8 cellular contexts compared by ENCODE assay signal in the genomic region with DNA sequence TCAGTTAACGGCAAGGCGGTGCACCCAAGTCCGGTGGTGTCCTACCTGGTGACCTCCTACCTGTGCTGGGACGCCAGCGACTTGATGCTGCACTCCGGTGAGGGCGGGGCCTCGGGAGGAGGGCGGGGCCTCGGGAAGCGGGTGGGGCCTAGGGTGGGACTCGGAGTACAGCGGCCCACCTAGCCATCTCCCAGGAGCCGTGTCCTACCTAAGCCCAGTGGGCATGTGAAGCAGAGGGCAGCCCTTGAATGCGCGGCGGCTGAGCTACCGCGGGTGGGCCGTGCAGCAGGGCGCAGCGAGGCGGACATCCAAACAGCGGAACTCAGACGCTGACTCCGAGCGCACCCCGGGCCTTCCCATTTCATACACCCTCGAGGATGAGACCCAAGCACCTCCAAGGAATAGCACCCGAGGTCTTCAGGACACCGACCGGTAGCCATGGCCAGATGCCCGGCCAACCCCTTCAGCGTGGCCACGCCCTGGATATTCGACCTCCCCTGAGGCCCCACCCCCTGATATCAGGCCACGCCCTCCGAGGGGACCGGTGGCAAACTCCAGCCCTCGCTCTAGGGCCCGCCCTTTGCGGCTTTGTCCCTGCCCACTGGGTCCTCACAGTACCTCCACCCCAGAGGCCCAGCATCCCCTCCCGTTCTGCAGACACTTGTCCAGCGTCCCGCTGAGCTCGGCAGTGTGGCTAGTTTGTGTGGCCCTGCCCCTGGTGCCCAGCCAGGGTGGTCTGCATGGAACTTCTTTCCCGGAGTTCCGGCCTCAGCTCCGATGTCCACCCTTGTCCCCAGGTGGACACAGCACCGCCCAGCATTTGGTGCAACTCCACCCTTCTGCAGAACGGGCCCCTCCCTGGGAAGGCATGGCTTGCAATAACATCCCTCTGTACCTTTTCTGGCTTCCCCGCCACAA. TPM values are rescaled to one million over a fixed set of nuclear protein-coding genes. Genes with fewer than 3 reads are reported as not detected.
A peak's percentile ranks its signal among the peaks of the same experiment; 100 is the strongest.
DNase-seq lines count a peak whose midpoint lies in the region; ATAC-seq and TF ChIP-seq lines count a peak whose summit lies in the region.

No MANE protein-coding gene starts in this region.

- no peak for TF ChIP-seq EP300 in neural cell (conservative IDR thresholded peaks at IDR 0.05; ENCODE audit: poor library complexity, severe bottlenecking)

- peak; percentile 85 for DNase-seq in GM06990 (ENCODE audit: extremely low read depth, insufficient read length)
- peak in 4 of 5 experiments; percentile 30 to 45 (median 40) for DNase-seq in T-helper 2 cell
- peak in 1 of 3 donors; percentile 26 for DNase-seq in effector memory CD4-positive, alpha-beta T cell
- no peak for DNase-seq in mesenteric fat pad (ENCODE audit: low spot score)
- no peak for DNase-seq in RKO (ENCODE audit: low spot score)

- H3K27ac ChIP-seq in effector memory CD4-positive, alpha-beta T cell (ENCODE audit: insufficient read depth, low read length, poor library complexity, severe bottlenecking) = no peak overlapping the region
- H3K27ac ChIP-seq in neural cell (ENCODE audit: low read length) = no peak overlapping the region

- H3K4me1 ChIP-seq in effector memory CD4-positive, alpha-beta T cell (ENCODE audit: control insufficient read depth, insufficient read depth, low read length, poor library complexity, severe bottlenecking) = peaks cover 9% of the 10 kb centered on the region

- peak; percentile 63 for ATAC-seq in GM19463 (IDR thresholded peaks at IDR 0.05; ENCODE audit: unreplicated experiment)
- peak; percentile 58 for ATAC-seq in HG03460 (IDR thresholded peaks at IDR 0.05; ENCODE audit: unreplicated experiment)

- no peak overlapping the region for H2AFZ ChIP-seq in neural cell (ENCODE audit: low read depth, low read length)

- H3K4me3 ChIP-seq in GM06990 (replicated peaks; ENCODE audit: low read depth, low read length) = peak overlapping the region; percentile 94
- H3K4me3 ChIP-seq in effector memory CD4-positive, alpha-beta T cell (ENCODE audit: insufficient read depth, low read depth, low read length, poor library complexity, severe bottlenecking) = peak overlapping the region; percentile 41
- peak overlapping the region; percentile 50 for H3K4me3 ChIP-seq in neural cell (ENCODE audit: low read length)

- H3K79me2 ChIP-seq in neural cell (replicated peaks; ENCODE audit: insufficient read depth, low read length) = no peaks in the 10 kb centered on the region

- H3K9me2 ChIP-seq in neural cell (ENCODE audit: insufficient read depth, low read length) = no peaks in the 10 kb centered on the region

- H3K36me3 ChIP-seq in GM06990 (ENCODE audit: control insufficient read depth, insufficient read depth, low read length) (no peaks in the 10 kb centered on the region), neural cell (ENCODE audit: insufficient read depth, low read length) (no peaks in the 10 kb centered on the region)
- H3K36me3 ChIP-seq in effector memory CD4-positive, alpha-beta T cell (ENCODE audit: control insufficient read depth, insufficient read depth, low read length) = no peaks in the 10 kb centered on the region

- TF ChIP-seq RAD21 in neural cell (conservative IDR thresholded peaks at IDR 0.05) = no peak

- no peaks in the 10 kb centered on the region for H3F3A ChIP-seq in neural cell (ENCODE audit: insufficient read depth, low read length, poor library complexity, severe bottlenecking)

- TF ChIP-seq CTCF in GM06990 (IDR thresholded peaks at IDR 0.05; ENCODE audit: insufficient read depth, low read length, poor library complexity, severe bottlenecking) (no peak), neural cell (IDR thresholded peaks at IDR 0.05; ENCODE audit: poor library complexity, severe bottlenecking) (no peak)

- no peak overlapping the region for H3K9ac ChIP-seq in neural cell (ENCODE audit: low read length)

- H3K27me3 ChIP-seq in GM06990 (replicated peaks; ENCODE audit: control insufficient read depth, insufficient read depth, low read length) = no peaks in the 10 kb centered on the region
- peaks cover 21% of the 10 kb centered on the region for H3K27me3 ChIP-seq in effector memory CD4-positive, alpha-beta T cell (replicated peaks; ENCODE audit: control insufficient read depth, insufficient read depth, low read length, poor library complexity, severe bottlenecking)
- H3K27me3 ChIP-seq in neural cell (ENCODE audit: insufficient read depth, low read depth, low read length) = peaks cover 60% of the 10 kb centered on the region

- H4K20me1 ChIP-seq in neural cell (ENCODE audit: insufficient read depth) = no peaks in the 10 kb centered on the region

- H3K4me2 ChIP-seq in neural cell (ENCODE audit: low read length) = no peak overlapping the region

- no peaks in the 10 kb centered on the region for H3K9me3 ChIP-seq in effector memory CD4-positive, alpha-beta T cell (ENCODE audit: control insufficient read depth, low read length)
- no peaks in the 10 kb centered on the region for H3K9me3 ChIP-seq in neural cell (ENCODE audit: low read length)

TF ChIP-seq in neural cell, 6 proteins besides CTCF, POLR2A, EP300 and RAD21:
- no peak for TF ChIP-seq EZH2 (IDR thresholded peaks at IDR 0.05; ENCODE audit: borderline replicate concordance, insufficient read depth, low read length, poor library complexity, severe bottlenecking)
- TF ChIP-seq MXI1 (conservative IDR thresholded peaks at IDR 0.05; ENCODE audit: poor library complexity, severe bottlenecking) = no peak
- TF ChIP-seq, protein P1, sequence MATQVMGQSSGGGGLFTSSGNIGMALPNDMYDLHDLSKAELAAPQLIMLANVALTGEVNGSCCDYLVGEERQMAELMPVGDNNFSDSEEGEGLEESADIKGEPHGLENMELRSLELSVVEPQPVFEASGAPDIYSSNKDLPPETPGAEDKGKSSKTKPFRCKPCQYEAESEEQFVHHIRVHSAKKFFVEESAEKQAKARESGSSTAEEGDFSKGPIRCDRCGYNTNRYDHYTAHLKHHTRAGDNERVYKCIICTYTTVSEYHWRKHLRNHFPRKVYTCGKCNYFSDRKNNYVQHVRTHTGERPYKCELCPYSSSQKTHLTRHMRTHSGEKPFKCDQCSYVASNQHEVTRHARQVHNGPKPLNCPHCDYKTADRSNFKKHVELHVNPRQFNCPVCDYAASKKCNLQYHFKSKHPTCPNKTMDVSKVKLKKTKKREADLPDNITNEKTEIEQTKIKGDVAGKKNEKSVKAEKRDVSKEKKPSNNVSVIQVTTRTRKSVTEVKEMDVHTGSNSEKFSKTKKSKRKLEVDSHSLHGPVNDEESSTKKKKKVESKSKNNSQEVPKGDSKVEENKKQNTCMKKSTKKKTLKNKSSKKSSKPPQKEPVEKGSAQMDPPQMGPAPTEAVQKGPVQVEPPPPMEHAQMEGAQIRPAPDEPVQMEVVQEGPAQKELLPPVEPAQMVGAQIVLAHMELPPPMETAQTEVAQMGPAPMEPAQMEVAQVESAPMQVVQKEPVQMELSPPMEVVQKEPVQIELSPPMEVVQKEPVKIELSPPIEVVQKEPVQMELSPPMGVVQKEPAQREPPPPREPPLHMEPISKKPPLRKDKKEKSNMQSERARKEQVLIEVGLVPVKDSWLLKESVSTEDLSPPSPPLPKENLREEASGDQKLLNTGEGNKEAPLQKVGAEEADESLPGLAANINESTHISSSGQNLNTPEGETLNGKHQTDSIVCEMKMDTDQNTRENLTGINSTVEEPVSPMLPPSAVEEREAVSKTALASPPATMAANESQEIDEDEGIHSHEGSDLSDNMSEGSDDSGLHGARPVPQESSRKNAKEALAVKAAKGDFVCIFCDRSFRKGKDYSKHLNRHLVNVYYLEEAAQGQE (IDR thresholded peaks at IDR 0.05; ENCODE audit: borderline replicate concordance) = no peak
- TF ChIP-seq TAF1 (IDR thresholded peaks at IDR 0.05; ENCODE audit: low read depth) = no peak
- TF ChIP-seq POLR2AphosphoS5 (IDR thresholded peaks at IDR 0.05) = no peak
- no peak for TF ChIP-seq SMC3 (conservative IDR thresholded peaks at IDR 0.05; ENCODE audit: poor library complexity)
TF ChIP-seq in neural cell: peak in this region for 0.

RNA-seq across cellular contexts. Expression of a gene that starts 5.4 kb away (rescaled TPM):
- polyA plus RNA-seq in neural cell = not detected in 2 replicates
- not detected in 2 replicates for polyA minus RNA-seq in neural cell
- total RNA-seq in mesenteric fat pad = 1.1 TPM

RNA-seq across cellular contexts. Expression of a gene that starts 15.2 kb away (rescaled TPM):
- not detected in 2 replicates for polyA plus RNA-seq in neural cell
- not detected in 2 replicates for polyA minus RNA-seq in neural cell
- total RNA-seq in mesenteric fat pad = not detected

RNA-seq across cellular contexts. Expression of a gene that starts 28.0 kb away (rescaled TPM):
- polyA plus RNA-seq in neural cell = not detected in 2 replicates
- polyA minus RNA-seq in neural cell = not detected in 2 replicates
- total RNA-seq in mesenteric fat pad = not detected

RNA-seq across cellular contexts. Expression of a gene that starts 36.5 kb away (rescaled TPM):
- polyA plus RNA-seq in neural cell = not detected in 2 replicates
- not detected in 2 replicates for polyA minus RNA-seq in neural cell
- total RNA-seq in mesenteric fat pad = not detected

RNA-seq across cellular contexts. Expression of a gene that starts 47.9 kb away (rescaled TPM):
- not detected in 2 replicates for polyA plus RNA-seq in neural cell
- not detected in 2 replicates for polyA minus RNA-seq in neural cell
- not detected for total RNA-seq in mesenteric fat pad

Comparison
In these comparisons a context has a peak if more than half of its experiments do, and no peak if none do; other contexts are left out.
1. DNase-seq: peak in GM06990 (single experiment) and T-helper 2 cell (4 of 5); none in mesenteric fat pad (single experiment) and RKO (single experiment).
2. H3K4me3 ChIP-seq: peak in every context shown above with its lines; median percentile 94 in GM06990; 50 in neural cell; 41 in effector memory CD4-positive, alpha-beta T cell.